ENCODE assay signal across 9 cellular contexts in the genomic region with DNA sequence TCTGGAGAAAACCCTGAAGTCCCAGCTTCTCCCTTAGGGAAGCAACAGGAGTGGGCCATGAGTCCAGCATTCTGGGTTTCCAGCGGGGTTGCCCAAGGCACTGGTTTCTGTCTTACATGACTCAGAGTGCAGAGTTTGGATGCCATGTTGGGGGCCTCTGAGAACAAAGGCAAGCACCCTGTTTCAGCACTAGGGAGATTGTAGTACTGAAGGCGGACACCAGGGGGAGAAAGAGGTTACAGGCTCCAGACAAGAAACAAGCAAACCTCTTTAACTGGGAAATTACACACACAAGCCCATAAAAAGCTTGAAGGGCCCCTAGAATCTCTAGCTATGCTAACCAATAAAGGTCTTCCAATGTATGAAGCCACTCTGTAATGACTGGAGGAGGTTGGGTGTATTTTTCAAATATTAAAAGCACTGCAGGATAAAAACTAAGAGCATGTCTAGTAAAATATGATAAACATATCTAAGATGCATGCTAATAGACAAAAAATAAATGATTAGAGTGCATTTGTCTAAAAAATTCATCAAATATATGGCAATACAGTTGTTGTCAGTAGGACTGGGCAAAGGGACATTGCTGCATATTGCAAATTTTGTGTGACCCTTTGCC. TPM values are rescaled to one million over a fixed set of nuclear protein-coding genes. Genes with fewer than 3 reads are reported as not detected.
DNase-seq lines count a peak whose midpoint lies in the region; ATAC-seq and TF ChIP-seq lines count a peak whose summit lies in the region.
"Had no signal": no experiment of that assay in that cellular context is flagged by ENCODE, and none has a peak within 500 bp of the region (broad histone marks: within the 10 kb centered on the region; RNA-seq: fewer than 3 reads in every experiment).

No MANE protein-coding gene starts in this region.

- H3K9me3 Mint-ChIP-seq in Calu3 (ENCODE audit: low read depth, unreplicated experiment) (no peaks in the 10 kb centered on the region), activated B cell treated with CpG ODN at 0.5 μM for 24 hours (no peaks in the 10 kb centered on the region)

- TF ChIP-seq CTCF in Calu3 (IDR thresholded peaks at IDR 0.05; ENCODE audit: unreplicated experiment) (peak; percentile 70), activated B cell treated with CpG ODN at 0.5 μM for 24 hours (IDR thresholded peaks at IDR 0.05) (no peak), liver (IDR thresholded peaks at IDR 0.05; ENCODE audit: low read depth, low read length, missing input control) (peak; percentile 67)

- no TSS peak for BruUV-seq in Calu3 (replicated peaks; lab: Mats Ljungman, UMichigan)

- CTCF ChIA-PET in Calu3 (lab: Charles Lee) (no interaction called here), activated B cell treated with CpG ODN at 0.5 μM for 24 hours (lab: Charles Lee) (interaction anchor here (0.6 to 6.0 kb wide), 17 partner anchors 9 to 429 kb away, joined by 3 to 97 read pairs (median 5); no protein-coding TSS in a partner anchor)

- H3K27ac Mint-ChIP-seq in Calu3 (ENCODE audit: unreplicated experiment), result no peak overlapping the region
- H3K27ac Mint-ChIP-seq in activated B cell treated with CpG ODN at 0.5 μM for 24 hours, result no peak overlapping the region

- no peaks in the 10 kb centered on the region for H3K4me1 ChIP-seq in liver (ENCODE audit: control insufficient read depth in 4 of 4, insufficient read depth in 4 of 4, low read length in 3 of 4)

- no peak overlapping the region for H3K4me3 ChIP-seq in liver (ENCODE audit: low read depth in 1 of 3, low read length in 3 of 3)

- POLR2A ChIA-PET in activated B cell treated with CpG ODN at 0.5 μM for 24 hours (lab: Charles Lee), result interaction anchor here (1.0 to 1.3 kb wide), 3 partner anchors 25 to 122 kb away, joined by 3 to 5 read pairs (median 5); a partner anchor contains a TSS

- no peaks in the 10 kb centered on the region for H3K4me1 Mint-ChIP-seq in Calu3 (ENCODE audit: low read depth, unreplicated experiment)
- peaks cover 20% of the 10 kb centered on the region for H3K4me1 Mint-ChIP-seq in activated B cell treated with CpG ODN at 0.5 μM for 24 hours

- no peaks in the 10 kb centered on the region for H3K9me3 ChIP-seq in liver (ENCODE audit: control insufficient read depth in 4 of 4, low read length in 3 of 4)

- DNase-seq in Calu3, result peak; percentile 89
- DNase-seq in NCI-H1105 (lab: John Stamatoyannopoulos, UW), result peak; percentile 46
- DNase-seq in activated B cell treated with CpG ODN at 0.5 μM for 24 hours, result peak; percentile 49
- peak; percentile 23 for DNase-seq in central memory CD4-positive, alpha-beta T cell
- peak; percentile 44 for DNase-seq in stimulated activated CD8-positive, alpha-beta memory T cell treated with anti-CD3 and anti-CD28 coated beads, Interleukin-15, amount 100 ng/mL, for 1 hour (ENCODE audit: low read depth)
- no peak for DNase-seq in cortex of kidney (lab: John Stamatoyannopoulos, UW)

- 13% methylated on average over 2 of the region's 2 CpGs for WGBS in liver

- H3K36me3 ChIP-seq in liver (ENCODE audit: control insufficient read depth in 4 of 4, insufficient read depth in 3 of 4, low read depth in 1 of 4, low read length in 3 of 4), result no peaks in the 10 kb centered on the region

- intact Hi-C loops in Calu3 (cut with micrococcal nuclease; ENCODE audit: unreplicated experiment) (loop anchor here (2.0 kb wide), 1 partner anchor 69 kb away; no protein-coding TSS in a partner anchor), activated B cell treated with CpG ODN at 0.5 μM for 24 hours (cut with micrococcal nuclease) (loop anchor here (5.0 kb wide), 1 partner anchor 298 kb away; no protein-coding TSS in a partner anchor)

- H3K36me3 Mint-ChIP-seq in Calu3 (ENCODE audit: insufficient read depth, unreplicated experiment) (no peaks in the 10 kb centered on the region), activated B cell treated with CpG ODN at 0.5 μM for 24 hours (ENCODE audit: low read depth) (no peaks in the 10 kb centered on the region)

- H3K27ac ChIP-seq in liver (ENCODE audit: low read depth in 1 of 2, low read length in 2 of 2), result no peak overlapping the region

- ATAC-seq in GM21737 (IDR thresholded peaks at IDR 0.05; ENCODE audit: unreplicated experiment) (peak; percentile 59), activated B cell treated with CpG ODN at 0.5 μM for 24 hours (ENCODE audit: low read depth) (peak; percentile 92)

- H3K27me3 Mint-ChIP-seq in Calu3 (ENCODE audit: unreplicated experiment) (no peaks in the 10 kb centered on the region), activated B cell treated with CpG ODN at 0.5 μM for 24 hours (no peaks in the 10 kb centered on the region)

- no peak overlapping the region for H3K4me3 Mint-ChIP-seq in Calu3 (ENCODE audit: low read depth, unreplicated experiment)
- no peak overlapping the region for H3K4me3 Mint-ChIP-seq in activated B cell treated with CpG ODN at 0.5 μM for 24 hours

- H3K27me3 ChIP-seq in liver (ENCODE audit: control insufficient read depth in 4 of 4, insufficient read depth in 4 of 4, low read length in 3 of 4), result no peaks in the 10 kb centered on the region

- TF ChIP-seq RAD21 in liver (IDR thresholded peaks at IDR 0.05), result peak; percentile 52 to 70

- H3K9ac ChIP-seq in liver (ENCODE audit: low read depth in 1 of 2, low read length in 2 of 2), result no peak overlapping the region

TF ChIP-seq in liver, 16 proteins besides CTCF, POLR2A, EP300 and RAD21:
- TF ChIP-seq FOXA1 (IDR thresholded peaks at IDR 0.05), result no peak
- TF ChIP-seq, protein P1, sequence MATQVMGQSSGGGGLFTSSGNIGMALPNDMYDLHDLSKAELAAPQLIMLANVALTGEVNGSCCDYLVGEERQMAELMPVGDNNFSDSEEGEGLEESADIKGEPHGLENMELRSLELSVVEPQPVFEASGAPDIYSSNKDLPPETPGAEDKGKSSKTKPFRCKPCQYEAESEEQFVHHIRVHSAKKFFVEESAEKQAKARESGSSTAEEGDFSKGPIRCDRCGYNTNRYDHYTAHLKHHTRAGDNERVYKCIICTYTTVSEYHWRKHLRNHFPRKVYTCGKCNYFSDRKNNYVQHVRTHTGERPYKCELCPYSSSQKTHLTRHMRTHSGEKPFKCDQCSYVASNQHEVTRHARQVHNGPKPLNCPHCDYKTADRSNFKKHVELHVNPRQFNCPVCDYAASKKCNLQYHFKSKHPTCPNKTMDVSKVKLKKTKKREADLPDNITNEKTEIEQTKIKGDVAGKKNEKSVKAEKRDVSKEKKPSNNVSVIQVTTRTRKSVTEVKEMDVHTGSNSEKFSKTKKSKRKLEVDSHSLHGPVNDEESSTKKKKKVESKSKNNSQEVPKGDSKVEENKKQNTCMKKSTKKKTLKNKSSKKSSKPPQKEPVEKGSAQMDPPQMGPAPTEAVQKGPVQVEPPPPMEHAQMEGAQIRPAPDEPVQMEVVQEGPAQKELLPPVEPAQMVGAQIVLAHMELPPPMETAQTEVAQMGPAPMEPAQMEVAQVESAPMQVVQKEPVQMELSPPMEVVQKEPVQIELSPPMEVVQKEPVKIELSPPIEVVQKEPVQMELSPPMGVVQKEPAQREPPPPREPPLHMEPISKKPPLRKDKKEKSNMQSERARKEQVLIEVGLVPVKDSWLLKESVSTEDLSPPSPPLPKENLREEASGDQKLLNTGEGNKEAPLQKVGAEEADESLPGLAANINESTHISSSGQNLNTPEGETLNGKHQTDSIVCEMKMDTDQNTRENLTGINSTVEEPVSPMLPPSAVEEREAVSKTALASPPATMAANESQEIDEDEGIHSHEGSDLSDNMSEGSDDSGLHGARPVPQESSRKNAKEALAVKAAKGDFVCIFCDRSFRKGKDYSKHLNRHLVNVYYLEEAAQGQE (IDR thresholded peaks at IDR 0.05), result no peak
- no peak for TF ChIP-seq TAF1 (conservative IDR thresholded peaks at IDR 0.05)
- TF ChIP-seq SP1 (IDR thresholded peaks at IDR 0.05), result no peak
- TF ChIP-seq RXRA (IDR thresholded peaks at IDR 0.05), result no peak
- TF ChIP-seq HNF4G (IDR thresholded peaks at IDR 0.05), result no peak
- no peak for TF ChIP-seq EGR1 (IDR thresholded peaks at IDR 0.05; ENCODE audit: low read depth in 2 of 2)
- no peak for TF ChIP-seq NR2F2 (IDR thresholded peaks at IDR 0.05)
- TF ChIP-seq, protein P2, sequence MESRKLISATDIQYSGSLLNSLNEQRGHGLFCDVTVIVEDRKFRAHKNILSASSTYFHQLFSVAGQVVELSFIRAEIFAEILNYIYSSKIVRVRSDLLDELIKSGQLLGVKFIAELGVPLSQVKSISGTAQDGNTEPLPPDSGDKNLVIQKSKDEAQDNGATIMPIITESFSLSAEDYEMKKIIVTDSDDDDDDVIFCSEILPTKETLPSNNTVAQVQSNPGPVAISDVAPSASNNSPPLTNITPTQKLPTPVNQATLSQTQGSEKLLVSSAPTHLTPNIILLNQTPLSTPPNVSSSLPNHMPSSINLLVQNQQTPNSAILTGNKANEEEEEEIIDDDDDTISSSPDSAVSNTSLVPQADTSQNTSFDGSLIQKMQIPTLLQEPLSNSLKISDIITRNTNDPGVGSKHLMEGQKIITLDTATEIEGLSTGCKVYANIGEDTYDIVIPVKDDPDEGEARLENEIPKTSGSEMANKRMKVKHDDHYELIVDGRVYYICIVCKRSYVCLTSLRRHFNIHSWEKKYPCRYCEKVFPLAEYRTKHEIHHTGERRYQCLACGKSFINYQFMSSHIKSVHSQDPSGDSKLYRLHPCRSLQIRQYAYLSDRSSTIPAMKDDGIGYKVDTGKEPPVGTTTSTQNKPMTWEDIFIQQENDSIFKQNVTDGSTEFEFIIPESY (IDR thresholded peaks at IDR 0.05), result no peak
- TF ChIP-seq HNF4A (conservative IDR thresholded peaks at IDR 0.05), result no peak
- TF ChIP-seq, protein P3, sequence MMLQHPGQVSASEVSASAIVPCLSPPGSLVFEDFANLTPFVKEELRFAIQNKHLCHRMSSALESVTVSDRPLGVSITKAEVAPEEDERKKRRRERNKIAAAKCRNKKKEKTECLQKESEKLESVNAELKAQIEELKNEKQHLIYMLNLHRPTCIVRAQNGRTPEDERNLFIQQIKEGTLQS (IDR thresholded peaks at IDR 0.05), result no peak
- TF ChIP-seq GABPA (IDR thresholded peaks at IDR 0.05 in 1 of 2, conservative IDR thresholded peaks at IDR 0.05 in 1 of 2), result no peak
- no peak for TF ChIP-seq JUND (IDR thresholded peaks at IDR 0.05)
- TF ChIP-seq, protein P4, sequence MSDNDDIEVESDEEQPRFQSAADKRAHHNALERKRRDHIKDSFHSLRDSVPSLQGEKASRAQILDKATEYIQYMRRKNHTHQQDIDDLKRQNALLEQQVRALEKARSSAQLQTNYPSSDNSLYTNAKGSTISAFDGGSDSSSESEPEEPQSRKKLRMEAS (IDR thresholded peaks at IDR 0.05), result no peak

RNA-seq across cellular contexts. Expression of a gene that starts 7.1 kb away (rescaled TPM):
- total RNA-seq in Calu3 (2022), result not detected in 2 replicates
- total RNA-seq in activated B cell treated with CpG ODN at 0.5 μM for 24 hours, result not detected in 2 replicates
- total RNA-seq in liver, result under 1 TPM in 1 of 2 donors, not detected in 1; 0.75 TPM
- polyA plus RNA-seq in liver, result under 1 TPM in 1 of 2 donors, not detected in 1; 0.22 TPM
- total RNA-seq: T-helper 1 cell treated with Interleukin-12 subunit alpha and Interleukin-12 subunit beta and Interleukin-4 antibody, amounts not matched to agents 30 ng/mL and 1 ng/mL, for 36 hours had no signal

RNA-seq across cellular contexts. Expression of a gene that starts 44.2 kb away (rescaled TPM):
- total RNA-seq in Calu3 (2022), result not detected in 2 replicates
- 43.1 and 51.1 TPM in 2 replicates for total RNA-seq in activated B cell treated with CpG ODN at 0.5 μM for 24 hours
- 10 to 100 TPM; 32.0 to 50.0 TPM for total RNA-seq in liver
- 10 to 100 TPM; 16.3 to 25.1 TPM for polyA plus RNA-seq in liver
- total RNA-seq: T-helper 1 cell treated with Interleukin-12 subunit alpha and Interleukin-12 subunit beta and Interleukin-4 antibody, amounts not matched to agents 30 ng/mL and 1 ng/mL, for 36 hours had no signal

RNA-seq across cellular contexts. Expression of a gene that starts 53.6 kb away (rescaled TPM):
- not detected in 2 replicates for total RNA-seq in Calu3 (2022)
- total RNA-seq in activated B cell treated with CpG ODN at 0.5 μM for 24 hours, result 0.20 and 1.4 TPM in 2 replicates
- 10 to 100 TPM in 1 of 2 donors, 1 to 10 TPM in 1; 8.6 to 12.0 TPM for total RNA-seq in liver
- 10 to 100 TPM in 1 of 2 donors, 1 to 10 TPM in 1; 9.5 to 16.1 TPM for polyA plus RNA-seq in liver
- total RNA-seq: T-helper 1 cell treated with Interleukin-12 subunit alpha and Interleukin-12 subunit beta and Interleukin-4 antibody, amounts not matched to agents 30 ng/mL and 1 ng/mL, for 36 hours had no signal

Comparison
In these comparisons a context has a peak if more than half of its experiments do, and no peak if none do; other contexts are left out.
1. RNA of a gene that starts 44.2 kb away (total RNA-seq): 43.1 to 51.1 TPM in activated B cell treated with CpG ODN at 0.5 μM for 24 hours and 32.0 to 50.0 TPM in liver; not detected in Calu3; every median in the first group is over 10 times any median in the second.